17 cellular contexts compared by ENCODE assay signal in the genomic region with DNA sequence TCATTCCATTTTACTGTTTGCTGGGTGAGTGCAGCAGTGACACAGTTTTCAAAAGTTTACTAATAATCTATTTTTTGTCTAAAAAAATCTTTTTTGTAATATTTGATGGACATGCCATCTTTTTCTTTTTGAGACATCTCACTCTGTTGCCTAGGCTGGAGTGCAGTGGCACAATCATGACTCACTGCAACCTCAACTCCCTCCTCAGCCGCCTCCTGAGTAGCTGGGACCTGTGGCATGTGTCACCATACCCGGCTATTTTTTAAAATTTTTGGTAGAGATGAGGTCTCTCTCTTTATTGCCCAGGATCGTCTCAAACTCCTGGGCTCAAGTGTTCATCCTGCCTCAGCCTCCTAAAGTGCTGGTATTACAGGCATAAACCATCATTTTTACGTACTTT.
DNase-seq lines count a peak whose midpoint lies in the region; ATAC-seq and TF ChIP-seq lines count a peak whose summit lies in the region.
"Had no signal": no experiment of that assay in that cellular context is flagged by ENCODE, and none has a peak within 500 bp of the region (broad histone marks: within the 10 kb centered on the region; RNA-seq: fewer than 3 reads in every experiment).

No MANE protein-coding gene starts in this region.

- peak; percentile 57 for ATAC-seq in stimulated activated naive CD8-positive, alpha-beta T cell treated with anti-CD3 and anti-CD28 coated beads, Interleukin-15, Interleukin-2, amounts not matched to agents 100 U/mL and 50 U/mL, for 24 hours
- no peak for ATAC-seq in stimulated activated naive CD8-positive, alpha-beta T cell treated with anti-CD3 and anti-CD28 coated beads, Interleukin-15, amount 100 ng/mL, for 72 hours
- ATAC-seq in stimulated activated effector memory CD8-positive, alpha-beta T cell treated with anti-CD3 and anti-CD28 coated beads, Interleukin-12 subunit alpha, Interleukin-12 subunit beta, amount 100 ng/mL, for 72 hours, result peak; percentile 68
- ATAC-seq in HG02642 (IDR thresholded peaks at IDR 0.05; ENCODE audit: poor library complexity, unreplicated experiment), result no peak
- ATAC-seq: CD8-positive, alpha-beta T cell; HepG2 had no signal

- CTCF ChIA-PET in activated CD4-positive, alpha-beta T cell treated with anti-CD3 and anti-CD28 coated beads, Interleukin-2, amount 10 ng/mL, durations not matched to agents 7 days and 5 days (lab: Charles Lee), result interaction anchor here (1.2 kb wide), 1 partner anchor 12 kb away, joined by 3 read pairs; no protein-coding TSS in a partner anchor

- POLR2A ChIA-PET in activated CD4-positive, alpha-beta T cell treated with anti-CD3 and anti-CD28 coated beads, Interleukin-2, amount 10 ng/mL, durations not matched to agents 7 days and 5 days (lab: Charles Lee), result no interaction called here

- H3K27ac Mint-ChIP-seq in activated CD4-positive, alpha-beta T cell treated with anti-CD3 and anti-CD28 coated beads, Interleukin-2, amount 10 ng/mL, durations not matched to agents 7 days and 5 days, result no peak overlapping the region
- H3K27ac Mint-ChIP-seq in stimulated activated naive CD8-positive, alpha-beta T cell treated with anti-CD3 and anti-CD28 coated beads, Interleukin-15, amount 100 ng/mL, for 72 hours, result peak overlapping the region in 1 of 2 donors; percentile 42
- no peak overlapping the region for H3K27ac Mint-ChIP-seq in stimulated activated effector memory CD8-positive, alpha-beta T cell treated with anti-CD3 and anti-CD28 coated beads, Interleukin-12 subunit alpha, Interleukin-12 subunit beta, amount 100 ng/mL, for 72 hours

- peak; percentile 17 for DNase-seq in activated CD4-positive, alpha-beta T cell treated with anti-CD3 and anti-CD28 coated beads for 48 hours
- no peak for DNase-seq in activated CD4-positive, alpha-beta T cell treated with anti-CD3 and anti-CD28 coated beads, Interleukin-2, amount 10 ng/mL, durations not matched to agents 7 days and 5 days
- no peak for DNase-seq in stimulated activated naive CD8-positive, alpha-beta T cell treated with anti-CD3 and anti-CD28 coated beads, Interleukin-15, Interleukin-2, amounts not matched to agents 100 U/mL and 50 U/mL, for 24 hours
- DNase-seq in stimulated activated naive CD8-positive, alpha-beta T cell treated with anti-CD3 and anti-CD28 coated beads, Interleukin-15, amount 100 ng/mL, for 72 hours, result no peak
- DNase-seq in NB4 (ENCODE audit: low read depth), result peak; percentile 30
- no peak for DNase-seq in stimulated activated effector memory CD8-positive, alpha-beta T cell treated with anti-CD3 and anti-CD28 coated beads, Interleukin-12 subunit alpha, Interleukin-12 subunit beta, amount 100 ng/mL, for 72 hours (ENCODE audit: low spot score in 2 of 2)
- DNase-seq in LoVo (ENCODE audit: low spot score), result no peak
- DNase-seq: CD8-positive, alpha-beta T cell; COR-L47; DMS153; DMS79 treated with DMSO at 0.1 percent for 48 hours; GF-D8; GOT3; H9 had no signal

- H3K36me3 Mint-ChIP-seq in activated CD4-positive, alpha-beta T cell treated with anti-CD3 and anti-CD28 coated beads, Interleukin-2, amount 10 ng/mL, durations not matched to agents 7 days and 5 days (ENCODE audit: low read depth), result peaks cover 11% of the 10 kb centered on the region
- H3K36me3 Mint-ChIP-seq in stimulated activated effector memory CD8-positive, alpha-beta T cell treated with anti-CD3 and anti-CD28 coated beads, Interleukin-12 subunit alpha, Interleukin-12 subunit beta, amount 100 ng/mL, for 72 hours, result peaks cover 46% of the 10 kb centered on the region

- TF ChIP-seq POLR2A in NB4 (IDR thresholded peaks at IDR 0.05; ENCODE audit: extremely low read depth, insufficient read length), result no peak

- H3K4me3 Mint-ChIP-seq in activated CD4-positive, alpha-beta T cell treated with anti-CD3 and anti-CD28 coated beads, Interleukin-2, amount 10 ng/mL, durations not matched to agents 7 days and 5 days, result no peak overlapping the region
- no peak overlapping the region for H3K4me3 Mint-ChIP-seq in stimulated activated naive CD8-positive, alpha-beta T cell treated with anti-CD3 and anti-CD28 coated beads, Interleukin-15, amount 100 ng/mL, for 72 hours
- H3K4me3 Mint-ChIP-seq in stimulated activated effector memory CD8-positive, alpha-beta T cell treated with anti-CD3 and anti-CD28 coated beads, Interleukin-12 subunit alpha, Interleukin-12 subunit beta, amount 100 ng/mL, for 72 hours, result no peak overlapping the region
- H3K4me3 Mint-ChIP-seq: CD14-positive monocyte; CD8-positive, alpha-beta T cell; H9 had no signal

- no peaks in the 10 kb centered on the region for H3K9me3 Mint-ChIP-seq in activated CD4-positive, alpha-beta T cell treated with anti-CD3 and anti-CD28 coated beads, Interleukin-2, amount 10 ng/mL, durations not matched to agents 7 days and 5 days
- no peaks in the 10 kb centered on the region for H3K9me3 Mint-ChIP-seq in stimulated activated naive CD8-positive, alpha-beta T cell treated with anti-CD3 and anti-CD28 coated beads, Interleukin-15, amount 100 ng/mL, for 72 hours
- no peaks in the 10 kb centered on the region for H3K9me3 Mint-ChIP-seq in stimulated activated effector memory CD8-positive, alpha-beta T cell treated with anti-CD3 and anti-CD28 coated beads, Interleukin-12 subunit alpha, Interleukin-12 subunit beta, amount 100 ng/mL, for 72 hours
- H3K9me3 Mint-ChIP-seq: CD14-positive monocyte; CD8-positive, alpha-beta T cell; H9 had no signal

- H3K4me3 ChIP-seq in NB4 (ENCODE audit: low read depth, low read length), result no peak overlapping the region

- H3K4me1 Mint-ChIP-seq in activated CD4-positive, alpha-beta T cell treated with anti-CD3 and anti-CD28 coated beads, Interleukin-2, amount 10 ng/mL, durations not matched to agents 7 days and 5 days, result peaks cover 2% of the 10 kb centered on the region
- peaks cover 14% of the 10 kb centered on the region for H3K4me1 Mint-ChIP-seq in stimulated activated naive CD8-positive, alpha-beta T cell treated with anti-CD3 and anti-CD28 coated beads, Interleukin-15, amount 100 ng/mL, for 72 hours
- H3K4me1 Mint-ChIP-seq in stimulated activated effector memory CD8-positive, alpha-beta T cell treated with anti-CD3 and anti-CD28 coated beads, Interleukin-12 subunit alpha, Interleukin-12 subunit beta, amount 100 ng/mL, for 72 hours, result peaks cover 28% of the 10 kb centered on the region
- H3K4me1 Mint-ChIP-seq: CD14-positive monocyte had no signal

- no peaks in the 10 kb centered on the region for H3K27me3 Mint-ChIP-seq in activated CD4-positive, alpha-beta T cell treated with anti-CD3 and anti-CD28 coated beads, Interleukin-2, amount 10 ng/mL, durations not matched to agents 7 days and 5 days
- H3K27me3 Mint-ChIP-seq in stimulated activated naive CD8-positive, alpha-beta T cell treated with anti-CD3 and anti-CD28 coated beads, Interleukin-15, amount 100 ng/mL, for 72 hours, result no peaks in the 10 kb centered on the region

- TF ChIP-seq CTCF in NB4 (IDR thresholded peaks at IDR 0.05; ENCODE audit: low read depth, low read length), result no peak

Comparison
In these comparisons a context has a peak if more than half of its experiments do, and no peak if none do; other contexts are left out.
1. DNase-seq: peak in activated CD4-positive, alpha-beta T cell treated with anti-CD3 and anti-CD28 coated beads for 48 hours (single experiment) and NB4 (single experiment); none in activated CD4-positive, alpha-beta T cell treated with anti-CD3 and anti-CD28 coated beads, Interleukin-2, amount 10 ng/mL, durations not matched to agents 7 days and 5 days (single experiment), stimulated activated naive CD8-positive, alpha-beta T cell treated with anti-CD3 and anti-CD28 coated beads, Interleukin-15, Interleukin-2, amounts not matched to agents 100 U/mL and 50 U/mL, for 24 hours (single experiment), stimulated activated naive CD8-positive, alpha-beta T cell treated with anti-CD3 and anti-CD28 coated beads, Interleukin-15, amount 100 ng/mL, for 72 hours (0 of 2), stimulated activated effector memory CD8-positive, alpha-beta T cell treated with anti-CD3 and anti-CD28 coated beads, Interleukin-12 subunit alpha, Interleukin-12 subunit beta, amount 100 ng/mL, for 72 hours (0 of 2) and LoVo (single experiment).
2. ATAC-seq: peak in stimulated activated naive CD8-positive, alpha-beta T cell treated with anti-CD3 and anti-CD28 coated beads, Interleukin-15, Interleukin-2, amounts not matched to agents 100 U/mL and 50 U/mL, for 24 hours (single experiment) and stimulated activated effector memory CD8-positive, alpha-beta T cell treated with anti-CD3 and anti-CD28 coated beads, Interleukin-12 subunit alpha, Interleukin-12 subunit beta, amount 100 ng/mL, for 72 hours (single experiment); none in stimulated activated naive CD8-positive, alpha-beta T cell treated with anti-CD3 and anti-CD28 coated beads, Interleukin-15, amount 100 ng/mL, for 72 hours (single experiment) and HG02642 (single experiment).